In genomic region chr1:209747580-209748262, GRCh38 we compare ENCODE assay signal across 8 cellular contexts. TPM values are rescaled to one million over a fixed set of nuclear protein-coding genes. Genes with fewer than 3 reads are reported as not detected.
DNase-seq lines count a peak whose midpoint lies in the region; ATAC-seq and TF ChIP-seq lines count a peak whose summit lies in the region.

No MANE protein-coding gene starts in this region.

- no peak overlapping the region for H3K9ac ChIP-seq in KMS-11

- H3K27me3 ChIP-seq in KMS-11 (ENCODE audit: insufficient read depth, low read depth), result no peaks in the 10 kb centered on the region

- peak; percentile 84 for ATAC-seq in GM21825 (IDR thresholded peaks at IDR 0.05; ENCODE audit: unreplicated experiment)
- ATAC-seq in activated B cell treated with CpG ODN at 0.5 μM for 24 hours (ENCODE audit: low read depth), result peak; percentile 96

- no peak overlapping the region for H3K27ac ChIP-seq in KMS-11
- H3K27ac ChIP-seq in caudate nucleus (ENCODE audit: low read depth, low read length), result peak overlapping the region; percentile 72

- DNase-seq in Daoy (ENCODE audit: low read depth) (peak; percentile 98), activated B cell treated with CpG ODN at 0.5 μM for 24 hours (peak; percentile 83), caudate nucleus (lab: John Stamatoyannopoulos, UW) (peak in 59 of 61 donors; percentile 25 to 91 (median 72)), islet precursor cell (peak; percentile 100), NCI-H524 treated with DMSO at 0.1 percent for 48 hours (lab: John Stamatoyannopoulos, UW) (no peak)
- peak; percentile 82 for DNase-seq in stimulated activated CD4-positive, alpha-beta T cell treated with anti-CD3 and anti-CD28 coated beads, Interleukin-12 subunit alpha, Interleukin-12 subunit beta, amount 100 ng/mL, for 4 hours

- H3K4me3 ChIP-seq in KMS-11 (IDR thresholded peaks at IDR 0.05; ENCODE audit: insufficient read depth, low read depth, low read length), result no peak overlapping the region

- no peaks in the 10 kb centered on the region for H3K36me3 Mint-ChIP-seq in activated B cell treated with CpG ODN at 0.5 μM for 24 hours (ENCODE audit: low read depth)

- CTCF ChIA-PET in activated B cell treated with CpG ODN at 0.5 μM for 24 hours (lab: Charles Lee), result interaction anchor here (0.6 to 11.3 kb wide), 9 partner anchors 9 to 76 kb away, joined by 3 to 88 read pairs (median 7); partner anchors contain the start of gene TRAF3IP3

- H3K27me3 Mint-ChIP-seq in activated B cell treated with CpG ODN at 0.5 μM for 24 hours, result no peaks in the 10 kb centered on the region

- no peaks in the 10 kb centered on the region for H4K20me1 ChIP-seq in KMS-11 (ENCODE audit: insufficient read depth)

- H3K4me1 ChIP-seq in KMS-11 (ENCODE audit: low read depth, poor library complexity, severe bottlenecking), result peaks cover 50% of the 10 kb centered on the region

- peak overlapping the region; percentile 74 for H2AFZ ChIP-seq in KMS-11 (ENCODE audit: low read depth)

- POLR2A ChIA-PET in activated B cell treated with CpG ODN at 0.5 μM for 24 hours (lab: Charles Lee), result interaction anchor here (0.5 to 2.6 kb wide), 9 partner anchors 9 to 80 kb away, joined by 3 to 16 read pairs (median 4); partner anchors contain the start of genes C1orf74, IRF6, TRAF3IP3 and UTP25

- H3K4me3 Mint-ChIP-seq in activated B cell treated with CpG ODN at 0.5 μM for 24 hours, result peak overlapping the region; percentile 82

- peak; percentile 98 for TF ChIP-seq CTCF in KMS-11 (conservative IDR thresholded peaks at IDR 0.05; ENCODE audit: low read depth, low read length)
- TF ChIP-seq CTCF in activated B cell treated with CpG ODN at 0.5 μM for 24 hours (IDR thresholded peaks at IDR 0.05), result peak; percentile 91

- intact Hi-C loops in activated B cell treated with CpG ODN at 0.5 μM for 24 hours (cut with micrococcal nuclease), result loop anchor here (1.0 to 5.0 kb wide), 10 partner anchors 9 to 545 kb away; partner anchors contain the start of genes C1orf74, TRAF3IP3 and UTP25

- H3K79me2 ChIP-seq in KMS-11 (ENCODE audit: insufficient read depth, low read depth), result no peaks in the 10 kb centered on the region

- peak overlapping the region; percentile 37 for H3K4me2 ChIP-seq in KMS-11

- no peaks in the 10 kb centered on the region for H3K9me3 Mint-ChIP-seq in activated B cell treated with CpG ODN at 0.5 μM for 24 hours

- H3K4me1 Mint-ChIP-seq in activated B cell treated with CpG ODN at 0.5 μM for 24 hours, result peaks cover 43% of the 10 kb centered on the region

- H3K27ac Mint-ChIP-seq in activated B cell treated with CpG ODN at 0.5 μM for 24 hours, result peak overlapping the region; percentile 87

- H3K36me3 ChIP-seq in KMS-11 (ENCODE audit: insufficient read depth), result no peaks in the 10 kb centered on the region

RNA-seq across cellular contexts. Expression of gene TRAF3IP3, which starts 8.1 kb away (rescaled TPM):
- total RNA-seq in Daoy (2014; rRNA removed; shearing (Covaris generic)), result not detected in 2 replicates
- 158 and 166 TPM in 2 replicates for total RNA-seq in activated B cell treated with CpG ODN at 0.5 μM for 24 hours

RNA-seq across cellular contexts. Expression of gene C1orf74, which starts 36.6 kb away (rescaled TPM):
- total RNA-seq in Daoy (2014; rRNA removed; shearing (Covaris generic)), result 3.4 and 3.5 TPM in 2 replicates
- 3.7 TPM in 2 replicates for total RNA-seq in activated B cell treated with CpG ODN at 0.5 μM for 24 hours

RNA-seq across cellular contexts. Expression of gene HSD11B1, which starts 43.1 kb away (rescaled TPM):
- not detected in 2 replicates for total RNA-seq in Daoy (2014; rRNA removed; shearing (Covaris generic))
- total RNA-seq in activated B cell treated with CpG ODN at 0.5 μM for 24 hours, result not detected in 2 replicates

RNA-seq across cellular contexts. Expression of gene IRF6, which starts 58.2 kb away (rescaled TPM):
- not detected in 2 replicates for total RNA-seq in Daoy (2014; rRNA removed; shearing (Covaris generic))
- 0.42 and 0.81 TPM in 2 replicates for total RNA-seq in activated B cell treated with CpG ODN at 0.5 μM for 24 hours

Comparison
In these comparisons a context has a peak if more than half of its experiments do, and no peak if none do; other contexts are left out.
1. RNA of gene TRAF3IP3, which starts 8.1 kb away (total RNA-seq): 158 to 166 TPM in activated B cell treated with CpG ODN at 0.5 μM for 24 hours; not detected in Daoy; every median in the first group is over 100 times any median in the second.